Comparison of ENCODE assay signal across 18 cellular contexts in the genomic region with DNA sequence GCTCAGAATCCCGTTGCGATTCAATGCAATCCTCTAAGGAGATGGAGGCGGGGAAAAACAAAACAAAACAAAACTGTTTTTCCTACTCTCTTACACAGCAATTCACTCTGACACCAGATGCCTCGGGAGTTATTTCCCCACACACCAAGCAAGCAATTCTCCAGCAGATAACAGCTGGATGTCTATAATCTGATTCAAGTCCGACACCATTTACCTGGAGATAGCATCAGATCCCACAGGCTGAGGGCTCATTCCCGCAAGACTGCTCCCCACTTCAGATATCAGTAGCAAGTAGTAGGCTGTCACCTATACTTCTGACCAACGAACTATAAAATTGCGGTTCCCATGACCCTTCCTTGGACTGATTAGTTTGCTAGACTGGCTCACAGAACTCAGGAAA. TPM values are rescaled to one million over a fixed set of nuclear protein-coding genes. Genes with fewer than 3 reads are reported as not detected.
A peak's percentile ranks its signal among the peaks of the same experiment; 100 is the strongest.
DNase-seq lines count a peak whose midpoint lies in the region; TF ChIP-seq lines count a peak whose summit lies in the region.
"Had no signal": no experiment of that assay in that cellular context is flagged by ENCODE, and none has a peak within 500 bp of the region (broad histone marks: within the 10 kb centered on the region; RNA-seq: fewer than 3 reads in every experiment).

No MANE protein-coding gene starts in this region.

- H3K9me3 Mint-ChIP-seq in endodermal cell (no peaks in the 10 kb centered on the region), progenitor cell of endocrine pancreas (ENCODE audit: low read depth) (peaks cover 6% of the 10 kb centered on the region), chondrocyte (ENCODE audit: low read depth) (no peaks in the 10 kb centered on the region)
- H3K9me3 Mint-ChIP-seq: H9, IgD-negative memory B cell had no signal

- peak overlapping the region; percentile 63 for H3K27ac ChIP-seq in HUES48 (ENCODE audit: low read depth, low read length)
- H3K27ac ChIP-seq in endodermal cell (ENCODE audit: low read depth, low read length), result peak overlapping the region; percentile 13
- H3K27ac ChIP-seq: BLaER1 treated with 17β-estradiol and CSF1 and Interleukin-3, amounts not matched to agents 10 nM and 100 nM; PC-9; RWPE1 had no signal

- no peaks in the 10 kb centered on the region for H3K9me3 ChIP-seq in HUES48 (ENCODE audit: control insufficient read depth, insufficient read depth, low read length)
- no peaks in the 10 kb centered on the region for H3K9me3 ChIP-seq in endodermal cell (ENCODE audit: control insufficient read depth, low read length)
- H3K9me3 ChIP-seq: BLaER1 treated with 17β-estradiol and CSF1 and Interleukin-3, amounts not matched to agents 10 nM and 100 nM had no signal

- H3K9ac ChIP-seq in HUES48 (ENCODE audit: low read depth, low read length) (no peak overlapping the region), endodermal cell (ENCODE audit: extremely low read depth, low read length, poor library complexity, severe bottlenecking) (peak overlapping the region; percentile 27)
- H3K9ac ChIP-seq: BLaER1 treated with 17β-estradiol and CSF1 and Interleukin-3, amounts not matched to agents 10 nM and 100 nM had no signal

- TF ChIP-seq CTCF in endodermal cell (conservative IDR thresholded peaks at IDR 0.05) (no peak), progenitor cell of endocrine pancreas (IDR thresholded peaks at IDR 0.05; ENCODE audit: unreplicated experiment) (no peak), chondrocyte (IDR thresholded peaks at IDR 0.05) (no peak)

- H3K4me1 ChIP-seq in HUES48 (ENCODE audit: control insufficient read depth, insufficient read depth, low read length) (peaks cover 24% of the 10 kb centered on the region), endodermal cell (ENCODE audit: control insufficient read depth, insufficient read depth, low read length) (peaks cover 9% of the 10 kb centered on the region)

- WGBS in endodermal cell (ENCODE audit: insufficient coverage in 1 of 2, insufficient read length in 1 of 2), 2 experiments, result 80 to 84% methylated on average over 4 to 8 of the region's 8 CpGs

- peaks cover 9% of the 10 kb centered on the region for H3K36me3 Mint-ChIP-seq in endodermal cell (ENCODE audit: low read depth)
- peaks cover 16% of the 10 kb centered on the region for H3K36me3 Mint-ChIP-seq in progenitor cell of endocrine pancreas (ENCODE audit: insufficient read depth)
- peaks cover 2% of the 10 kb centered on the region for H3K36me3 Mint-ChIP-seq in chondrocyte (ENCODE audit: low read depth)

- H3K4me1 Mint-ChIP-seq in endodermal cell (peaks cover 46% of the 10 kb centered on the region), progenitor cell of endocrine pancreas (ENCODE audit: low read depth) (peaks cover 29% of the 10 kb centered on the region), chondrocyte (ENCODE audit: low read depth) (peaks cover 36% of the 10 kb centered on the region)

- H3K27ac Mint-ChIP-seq in endodermal cell, result peak overlapping the region; percentile 93
- H3K27ac Mint-ChIP-seq in progenitor cell of endocrine pancreas, result peak overlapping the region; percentile 86
- H3K27ac Mint-ChIP-seq in chondrocyte (ENCODE audit: unreplicated experiment), result no peak overlapping the region
- H3K27ac Mint-ChIP-seq: IgD-negative memory B cell had no signal

- no peaks in the 10 kb centered on the region for H3K27me3 ChIP-seq in HUES48 (ENCODE audit: control insufficient read depth, insufficient read depth, low read length)
- H3K27me3 ChIP-seq in endodermal cell (ENCODE audit: control insufficient read depth, insufficient read depth, low read length, poor library complexity, severe bottlenecking), result no peaks in the 10 kb centered on the region
- H3K27me3 ChIP-seq: BLaER1 treated with 17β-estradiol and CSF1 and Interleukin-3, amounts not matched to agents 10 nM and 100 nM had no signal

- no peaks in the 10 kb centered on the region for H3K27me3 Mint-ChIP-seq in endodermal cell (ENCODE audit: insufficient read depth)
- no peaks in the 10 kb centered on the region for H3K27me3 Mint-ChIP-seq in progenitor cell of endocrine pancreas
- H3K27me3 Mint-ChIP-seq in chondrocyte (ENCODE audit: low read depth), result no peaks in the 10 kb centered on the region
- H3K27me3 Mint-ChIP-seq: IgD-negative memory B cell had no signal

- H3K4me3 ChIP-seq in HUES48 (ENCODE audit: low read depth, low read length) (no peak overlapping the region), endodermal cell (ENCODE audit: low read length) (peak overlapping the region; percentile 58)
- H3K4me3 ChIP-seq: BLaER1 treated with 17β-estradiol and CSF1 and Interleukin-3, amounts not matched to agents 10 nM and 100 nM; PC-9 had no signal

- H3K36me3 ChIP-seq in HUES48 (ENCODE audit: control insufficient read depth, insufficient read depth, low read length) (no peaks in the 10 kb centered on the region), endodermal cell (ENCODE audit: control insufficient read depth, insufficient read depth, low read length) (no peaks in the 10 kb centered on the region)

- H3K4me3 Mint-ChIP-seq in endodermal cell, result peak overlapping the region; percentile 4
- no peak overlapping the region for H3K4me3 Mint-ChIP-seq in progenitor cell of endocrine pancreas (ENCODE audit: low read depth)
- H3K4me3 Mint-ChIP-seq in chondrocyte (ENCODE audit: unreplicated experiment), result no peak overlapping the region
- H3K4me3 Mint-ChIP-seq: H9, IgD-negative memory B cell had no signal

- DNase-seq in NCI-H2171 treated with DMSO at 0.1 percent for 48 hours (lab: John Stamatoyannopoulos, UW), result peak; percentile 78
- DNase-seq in endodermal cell, result peak; percentile 52
- no peak for DNase-seq in progenitor cell of endocrine pancreas (ENCODE audit: low spot score, unreplicated experiment)
- no peak for DNase-seq in chondrocyte (ENCODE audit: low spot score)
- DNase-seq in Ammon's horn (ENCODE audit: low spot score), result no peak
- DNase-seq in dermis blood vessel endothelial cell, result no peak
- DNase-seq: DND-41, H9, Karpas-422, NCI-H1436 treated with DMSO at 0.1 percent for 48 hours, NCI-H2107, NCI-H226, PC-9, SIG-M5 had no signal

RNA-seq across cellular contexts. Expression of gene DTNB, which starts 58.7 kb away (rescaled TPM):
- total RNA-seq in endodermal cell (10 to 100 TPM; 38.8 to 48.7 TPM), progenitor cell of endocrine pancreas (26.6 and 29.3 TPM in 2 replicates), chondrocyte (8.5 to 12.1 TPM (median 8.7 TPM) in 3 replicates), dermis blood vessel endothelial cell (5.8 and 7.7 TPM in 2 replicates)
- polyA plus RNA-seq in endodermal cell (2013, experiment 1 of 2), result 25.2 TPM
- polyA plus RNA-seq in endodermal cell (2013, experiment 2 of 2), result 25.0 TPM

Comparison
In these comparisons a context has a peak if more than half of its experiments do, and no peak if none do; other contexts are left out.
1. DNase-seq: peak in NCI-H2171 treated with DMSO at 0.1 percent for 48 hours (single experiment) and endodermal cell (single experiment); none in progenitor cell of endocrine pancreas (single experiment), chondrocyte (single experiment), Ammon's horn (single experiment) and dermis blood vessel endothelial cell (single experiment).